ENCODE assay signal across 8 cellular contexts in the genomic region with DNA sequence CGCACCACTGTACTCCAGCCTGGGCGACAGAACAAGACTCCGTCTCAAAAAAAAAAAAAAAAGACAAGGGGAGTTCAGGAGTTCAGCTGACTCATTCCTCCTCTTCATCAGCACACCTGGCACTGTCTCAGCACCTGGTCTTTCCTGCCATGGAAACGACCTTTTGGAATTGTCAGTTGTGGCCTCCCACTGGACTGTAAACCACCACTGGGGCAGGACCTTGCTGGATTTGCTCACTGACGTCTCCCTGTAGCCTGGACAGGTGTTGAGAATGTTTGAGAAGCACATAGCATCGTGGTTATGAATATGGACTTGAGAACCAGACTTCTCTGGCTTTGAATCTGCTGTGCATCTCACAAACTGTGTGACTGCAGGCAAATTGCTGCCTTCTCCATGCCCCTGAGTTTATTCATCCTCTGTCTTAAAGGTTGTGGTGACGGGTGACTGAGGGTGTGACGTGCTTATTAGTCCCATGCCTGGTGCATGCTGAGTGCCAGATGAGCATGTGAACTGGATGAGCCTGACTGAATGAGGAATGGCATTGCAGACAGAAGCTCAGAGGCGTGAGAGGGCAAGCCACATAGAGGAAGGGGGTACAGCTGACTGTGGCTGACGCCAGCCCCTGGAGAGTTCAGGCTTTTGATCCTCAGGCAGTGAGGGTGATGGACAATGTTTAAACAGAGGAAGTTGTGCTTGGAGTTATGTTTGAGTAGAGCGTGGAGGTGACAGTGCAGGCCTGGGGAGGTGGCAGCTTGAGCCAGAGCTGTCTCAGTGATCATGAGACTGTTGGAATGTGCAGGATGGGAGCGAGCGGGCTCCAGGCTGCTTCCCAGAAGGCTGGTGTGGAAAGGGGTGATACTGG. TPM values are rescaled to one million over a fixed set of nuclear protein-coding genes. Genes with fewer than 3 reads are reported as not detected.
DNase-seq lines count a peak whose midpoint lies in the region; ATAC-seq and TF ChIP-seq lines count a peak whose summit lies in the region.

No MANE protein-coding gene starts in this region.

- no peaks in the 10 kb centered on the region for H3K27me3 ChIP-seq in upper lobe of right lung

- H3K9me3 ChIP-seq in upper lobe of right lung: no peaks in the 10 kb centered on the region

- peak; percentile 44 to 52 for ATAC-seq in activated naive CD4-positive, alpha-beta T cell treated with anti-CD3 and anti-CD28 coated beads, Interleukin-2, amount 50 U/mL, for 72 hours
- ATAC-seq in upper lobe of right lung (no peak), HG03442 (IDR thresholded peaks at IDR 0.05; ENCODE audit: unreplicated experiment) (no peak)

- peaks cover 51% of the 10 kb centered on the region for H3K4me1 ChIP-seq in upper lobe of right lung

- H3K36me3 ChIP-seq in upper lobe of right lung: peaks cover 9% of the 10 kb centered on the region

- TF ChIP-seq CTCF in upper lobe of right lung (IDR thresholded peaks at IDR 0.05): no peak

- no peaks in the 10 kb centered on the region for H3K36me3 Mint-ChIP-seq in activated naive CD4-positive, alpha-beta T cell treated with anti-CD3 and anti-CD28 coated beads, Interleukin-2, amount 50 U/mL, for 72 hours
- H3K36me3 Mint-ChIP-seq in activated T-helper 2 cell treated with anti-CD3 and anti-CD28 coated beads, Interferon-gamma antibody, Interleukin-2, Interleukin-4, amounts not matched to agents 10 μg/mL and 5 μg/mL and 100 μg/mL, durations not matched to agents 14 hours and 24 hours and 36 hours (ENCODE audit: low read depth): peaks cover 3% of the 10 kb centered on the region

- no peak overlapping the region for H3K27ac ChIP-seq in upper lobe of right lung

- intact Hi-C loops in activated T-helper 2 cell treated with anti-CD3 and anti-CD28 coated beads, Interferon-gamma antibody, Interleukin-2, Interleukin-4, amounts not matched to agents 10 μg/mL and 5 μg/mL and 100 μg/mL, durations not matched to agents 14 hours and 24 hours and 36 hours (cut with micrococcal nuclease): loop anchor here (1.0 kb wide), 1 partner anchor 12 kb away; no protein-coding TSS in a partner anchor
- intact Hi-C loops in upper lobe of right lung (cut with DNase I): no loop called here

- H3K9me3 Mint-ChIP-seq in activated naive CD4-positive, alpha-beta T cell treated with anti-CD3 and anti-CD28 coated beads, Interleukin-2, amount 50 U/mL, for 72 hours: no peaks in the 10 kb centered on the region
- no peaks in the 10 kb centered on the region for H3K9me3 Mint-ChIP-seq in activated T-helper 2 cell treated with anti-CD3 and anti-CD28 coated beads, Interferon-gamma antibody, Interleukin-2, Interleukin-4, amounts not matched to agents 10 μg/mL and 5 μg/mL and 100 μg/mL, durations not matched to agents 14 hours and 24 hours and 36 hours

- H3K4me3 Mint-ChIP-seq in activated T-helper 2 cell treated with anti-CD3 and anti-CD28 coated beads, Interferon-gamma antibody, Interleukin-2, Interleukin-4, amounts not matched to agents 10 μg/mL and 5 μg/mL and 100 μg/mL, durations not matched to agents 14 hours and 24 hours and 36 hours (ENCODE audit: low read depth): no peak overlapping the region

- H3K4me3 ChIP-seq in upper lobe of right lung: no peak overlapping the region

- peak in 1 of 2 donors; percentile 56 for DNase-seq in activated naive CD4-positive, alpha-beta T cell treated with anti-CD3 and anti-CD28 coated beads, Interleukin-2, amount 50 U/mL, for 72 hours (ENCODE audit: low spot score in 2 of 2)
- DNase-seq in activated naive CD4-positive, alpha-beta T cell treated with Interleukin-2 at 50 U/mL for 16 hours: no peak
- no peak for DNase-seq in activated T-helper 2 cell treated with anti-CD3 and anti-CD28 coated beads, Interferon-gamma antibody, Interleukin-2, Interleukin-4, amounts not matched to agents 10 μg/mL and 5 μg/mL and 100 μg/mL, durations not matched to agents 14 hours and 24 hours and 36 hours (ENCODE audit: low spot score)
- DNase-seq in kidney tubule cell (ENCODE audit: low spot score) (peak; percentile 94), upper lobe of right lung (peak; percentile 44), HuH-7 (ENCODE audit: low spot score) (no peak), NCI-H2081 treated with DMSO at 0.1 percent for 48 hours (lab: John Stamatoyannopoulos, UW) (no peak)

- no peaks in the 10 kb centered on the region for H3K27me3 Mint-ChIP-seq in activated T-helper 2 cell treated with anti-CD3 and anti-CD28 coated beads, Interferon-gamma antibody, Interleukin-2, Interleukin-4, amounts not matched to agents 10 μg/mL and 5 μg/mL and 100 μg/mL, durations not matched to agents 14 hours and 24 hours and 36 hours (ENCODE audit: low read depth)

- H3K4me1 Mint-ChIP-seq in activated T-helper 2 cell treated with anti-CD3 and anti-CD28 coated beads, Interferon-gamma antibody, Interleukin-2, Interleukin-4, amounts not matched to agents 10 μg/mL and 5 μg/mL and 100 μg/mL, durations not matched to agents 14 hours and 24 hours and 36 hours (ENCODE audit: low read depth): peaks cover 71% of the 10 kb centered on the region

- peak overlapping the region; percentile 81 to 95 for H3K27ac Mint-ChIP-seq in activated naive CD4-positive, alpha-beta T cell treated with anti-CD3 and anti-CD28 coated beads, Interleukin-2, amount 50 U/mL, for 72 hours
- H3K27ac Mint-ChIP-seq in activated T-helper 2 cell treated with anti-CD3 and anti-CD28 coated beads, Interferon-gamma antibody, Interleukin-2, Interleukin-4, amounts not matched to agents 10 μg/mL and 5 μg/mL and 100 μg/mL, durations not matched to agents 14 hours and 24 hours and 36 hours: peak overlapping the region; percentile 88

RNA-seq across cellular contexts. Expression of gene TOM1, which starts 12.7 kb away (rescaled TPM):
- total RNA-seq in activated naive CD4-positive, alpha-beta T cell treated with anti-CD3 and anti-CD28 coated beads, Interleukin-2, amount 50 U/mL, for 72 hours: 10 to 100 TPM; 28.5 to 56.7 TPM
- total RNA-seq in activated T-helper 2 cell treated with anti-CD3 and anti-CD28 coated beads, Interferon-gamma antibody, Interleukin-2, Interleukin-4, amounts not matched to agents 10 μg/mL and 5 μg/mL and 100 μg/mL, durations not matched to agents 14 hours and 24 hours and 36 hours: 21.2 and 23.6 TPM in 2 replicates
- total RNA-seq in upper lobe of right lung: 101 TPM

RNA-seq across cellular contexts. Expression of gene HMGXB4, which starts 55.1 kb away (rescaled TPM):
- 10 to 100 TPM; 35.4 to 36.5 TPM for total RNA-seq in activated naive CD4-positive, alpha-beta T cell treated with anti-CD3 and anti-CD28 coated beads, Interleukin-2, amount 50 U/mL, for 72 hours
- 41.8 and 42.3 TPM in 2 replicates for total RNA-seq in activated T-helper 2 cell treated with anti-CD3 and anti-CD28 coated beads, Interferon-gamma antibody, Interleukin-2, Interleukin-4, amounts not matched to agents 10 μg/mL and 5 μg/mL and 100 μg/mL, durations not matched to agents 14 hours and 24 hours and 36 hours
- 17.5 TPM for total RNA-seq in upper lobe of right lung

Comparison
In these comparisons a context has a peak if more than half of its experiments do, and no peak if none do; other contexts are left out.
1. ATAC-seq: peak in activated naive CD4-positive, alpha-beta T cell treated with anti-CD3 and anti-CD28 coated beads, Interleukin-2, amount 50 U/mL, for 72 hours (2 of 2); none in upper lobe of right lung (single experiment) and HG03442 (single experiment).
2. DNase-seq: peak in kidney tubule cell (single experiment) and upper lobe of right lung (single experiment); none in activated naive CD4-positive, alpha-beta T cell treated with Interleukin-2 at 50 U/mL for 16 hours (single experiment), activated T-helper 2 cell treated with anti-CD3 and anti-CD28 coated beads, Interferon-gamma antibody, Interleukin-2, Interleukin-4, amounts not matched to agents 10 μg/mL and 5 μg/mL and 100 μg/mL, durations not matched to agents 14 hours and 24 hours and 36 hours (single experiment), HuH-7 (single experiment) and NCI-H2081 treated with DMSO at 0.1 percent for 48 hours (single experiment).